In genomic region chr15:36422631-36423030, GRCh38 we compare ENCODE assay signal across 34 cellular contexts.
"Had no signal": no experiment of that assay in that cellular context is flagged by ENCODE, and none has a peak within 500 bp of the region (broad histone marks: within the 10 kb centered on the region; RNA-seq: fewer than 3 reads in every experiment).

No MANE protein-coding gene starts in this region.

- H3K9me3 ChIP-seq: MG63, Peyer's patch had no signal

- H3K27ac ChIP-seq: adrenal gland, brain microvascular endothelial cell, cardiac muscle cell, Peyer's patch, RWPE1, WERI-Rb-1 had no signal

- DNase-seq: activated CD4-positive, alpha-beta T cell treated with anti-CD3 and anti-CD28 coated beads for 1 hour; activated CD4-positive, alpha-beta T cell treated with anti-CD3 and anti-CD28 coated beads for 48 hours; activated CD4-positive, alpha-beta T cell treated with anti-CD3 and anti-CD28 coated beads, Interleukin-2, amount 50 U/mL, for 4 hours; activated CD4-positive, CD25-positive, alpha-beta regulatory T cell; activated CD8-positive, alpha-beta T cell treated with anti-CD3 and anti-CD28 coated beads for 36 hours; activated gamma-delta T cell; activated naive CD4-positive, alpha-beta T cell treated with Interleukin-2 at 50 U/mL for 16 hours; activated naive CD8-positive, alpha-beta T cell treated with anti-CD3 and anti-CD28 coated beads, Interleukin-2, amount 10 ng/mL, durations not matched to agents 7 days and 5 days; activated T-cell treated with anti-CD3 and anti-CD28 coated beads, Interleukin-2, amount 50 U/mL, for 24 hours; adrenal gland; anterior cingulate cortex; brain microvascular endothelial cell; Kasumi-1; KG1; MG63; MV-4-11; NCI-H1092; NCI-H1436 treated with DMSO at 0.1 percent for 48 hours; NCI-H1694 treated with DMSO at 0.1 percent for 48 hours; NCI-H2029; NCI-H510A; NCI-H526; NCI-H748 treated with DMSO at 0.1 percent for 48 hours; NK-92 treated with Interleukin-12 subunit alpha and Interleukin-12 subunit beta, amount 100 ng/mL, for 24 hours; PC-3; Peyer's patch; SW 1271; T-helper 1 cell; T-helper 2 cell; T-helper 9 cell; WERI-Rb-1 had no signal

- H3K4me1 ChIP-seq: adrenal gland, Peyer's patch had no signal

- H3K27me3 ChIP-seq: adrenal gland, brain microvascular endothelial cell, cardiac muscle cell, MG63, Peyer's patch had no signal

- H3K36me3 ChIP-seq: adrenal gland, brain microvascular endothelial cell, cardiac muscle cell, MG63, Peyer's patch, WERI-Rb-1 had no signal

- ATAC-seq: activated CD8-positive, alpha-beta T cell treated with anti-CD3 and anti-CD28 coated beads for 36 hours; PC-3; Right ventricle myocardium inferior had no signal

- H3K4me3 ChIP-seq: adrenal gland, cardiac muscle cell, MG63, Peyer's patch had no signal
